Comparison of ENCODE assay signal across 17 cellular contexts in genomic region chrY:22444718-22445396, GRCh38. TPM values are rescaled to one million over a fixed set of nuclear protein-coding genes. Genes with fewer than 3 reads are reported as not detected.
"Had no signal": no experiment of that assay in that cellular context is flagged by ENCODE, and none has a peak within 500 bp of the region (broad histone marks: within the 10 kb centered on the region; RNA-seq: fewer than 3 reads in every experiment).

No MANE protein-coding gene starts in this region.

RNA-seq across cellular contexts. Expression of gene RBMY1J, which starts 41.6 kb away (rescaled TPM):
- total RNA-seq: activated B cell treated with CpG ODN at 0.5 μM for 24 hours; activated CD4-positive, alpha-beta memory T cell treated with anti-CD3 and anti-CD28 coated beads for 36 hours; activated CD4-positive, alpha-beta T cell treated with anti-CD3 and anti-CD28 coated beads, Interleukin-2, amount 10 ng/mL, durations not matched to agents 24 days and 14 days; activated CD8-positive, alpha-beta memory T cell treated with anti-CD3 and anti-CD28 coated beads for 36 hours; activated CD8-positive, alpha-beta T cell treated with anti-CD3 and anti-CD28 coated beads for 36 hours; activated naive CD4-positive, alpha-beta T cell treated with anti-CD3 and anti-CD28 coated beads for 36 hours; activated naive CD4-positive, alpha-beta T cell treated with anti-CD3 and anti-CD28 coated beads, Interleukin-2, amount 50 U/mL, for 72 hours; activated naive CD8-positive, alpha-beta T cell treated with anti-CD3 and anti-CD28 coated beads for 36 hours; activated T-cell treated with anti-CD3 and anti-CD28 coated beads, Interleukin-2, amount 50 U/mL, for 4 hours; activated T-cell treated with anti-CD3 and anti-CD28 coated beads, Interleukin-2, amount 50 U/mL, for 72 hours; activated T-helper 1 cell treated with anti-CD3 and anti-CD28 coated beads, Interleukin-12 subunit alpha, Interleukin-12 subunit beta, Interleukin-2, Interleukin-4 antibody, amounts not matched to agents 30 ng/mL and 10 ng/mL and 1 ng/mL, durations not matched to agents 14 hours and 24 hours and 36 hours; activated T-helper 17 cell treated with anti-CD3 and anti-CD28 coated beads, Interleukin-2, amount 50 U/mL, for 72 hours; adrenal gland; aorta; astrocyte; bronchial epithelial cell; cardiac muscle cell had no signal
- polyA plus RNA-seq: adrenal gland, aorta, cardiac muscle cell had no signal
